8 cellular contexts compared by ENCODE assay signal in genomic region chr10:62095341-62096071, GRCh38.
DNase-seq lines count a peak whose midpoint lies in the region; ATAC-seq and TF ChIP-seq lines count a peak whose summit lies in the region.

No MANE protein-coding gene starts in this region.

- H3K9me2 ChIP-seq in GM23248 (ENCODE audit: insufficient read depth): no peaks in the 10 kb centered on the region

- peaks cover 88% of the 10 kb centered on the region for H3F3A ChIP-seq in GM23248 (ENCODE audit: insufficient read depth)

- H3K79me2 ChIP-seq in GM23248 (ENCODE audit: insufficient read depth): peaks cover 33% of the 10 kb centered on the region

- TF ChIP-seq CTCF in gastroesophageal sphincter (IDR thresholded peaks at IDR 0.05): no peak

- no peak for TF ChIP-seq POLR2A in gastroesophageal sphincter (IDR thresholded peaks at IDR 0.05)

- H3K4me3 ChIP-seq in GM23248 (peak overlapping the region; percentile 30), gastroesophageal sphincter (no peak overlapping the region), H7 (ENCODE audit: insufficient read depth, low read depth, low read length) (no peak overlapping the region)
- H3K4me3 ChIP-seq in effector memory CD4-positive, alpha-beta T cell (ENCODE audit: insufficient read depth, low read depth, low read length, poor library complexity, severe bottlenecking): no peak overlapping the region
- no peak overlapping the region for H3K4me3 ChIP-seq in CD8-positive, alpha-beta memory T cell (ENCODE audit: low read length)

- peak overlapping the region; percentile 70 for H3K9ac ChIP-seq in GM23248

- H3K27me3 Mint-ChIP-seq in CD8-positive, alpha-beta memory T cell: no peaks in the 10 kb centered on the region

- H3K36me3 Mint-ChIP-seq in CD8-positive, alpha-beta memory T cell: peaks cover 6 to 58% (median 31%) of the 10 kb centered on the region in 3 donors

- H3K9me3 Mint-ChIP-seq in CD8-positive, alpha-beta memory T cell: no peaks in the 10 kb centered on the region

- peak overlapping the region in 2 of 8 donors; percentile 7 to 65 for H3K27ac Mint-ChIP-seq in CD8-positive, alpha-beta memory T cell

- H3K9me3 ChIP-seq in GM23248 (ENCODE audit: low read depth) (no peaks in the 10 kb centered on the region), gastroesophageal sphincter (no peaks in the 10 kb centered on the region)
- no peaks in the 10 kb centered on the region for H3K9me3 ChIP-seq in effector memory CD4-positive, alpha-beta T cell (ENCODE audit: control insufficient read depth, low read length)
- no peaks in the 10 kb centered on the region for H3K9me3 ChIP-seq in CD8-positive, alpha-beta memory T cell (ENCODE audit: low read length)

- H3K4me2 ChIP-seq in GM23248 (ENCODE audit: unreplicated experiment): peak overlapping the region; percentile 73

- 0 out of 2 replicates have a peak overlapping the region, but pooled peaks have one; percentile 4 for H2AFZ ChIP-seq in GM23248

- in situ Hi-C loops in GM23248 (cut with MboI): no loop called here

- CTCF ChIA-PET in CD8-positive, alpha-beta memory T cell (lab: Charles Lee): no interaction called here

- TF ChIP-seq EP300 in gastroesophageal sphincter (IDR thresholded peaks at IDR 0.05): no peak

- POLR2A ChIA-PET in CD8-positive, alpha-beta memory T cell (lab: Charles Lee): no interaction called here

- H3K27me3 ChIP-seq in GM23248 (replicated peaks; ENCODE audit: insufficient read depth) (no peaks in the 10 kb centered on the region), gastroesophageal sphincter (no peaks in the 10 kb centered on the region), H7 (ENCODE audit: control insufficient read depth, insufficient read depth, low read length) (no peaks in the 10 kb centered on the region)
- H3K27me3 ChIP-seq in effector memory CD4-positive, alpha-beta T cell (replicated peaks; ENCODE audit: control insufficient read depth, insufficient read depth, low read length, poor library complexity, severe bottlenecking): no peaks in the 10 kb centered on the region
- H3K27me3 ChIP-seq in CD8-positive, alpha-beta memory T cell (ENCODE audit: insufficient read depth, low read length, poor library complexity, severe bottlenecking): no peaks in the 10 kb centered on the region

- peaks cover 2 to 21% (median 7%) of the 10 kb centered on the region in 3 donors for H3K4me1 Mint-ChIP-seq in CD8-positive, alpha-beta memory T cell

- DNase-seq in GM23248: peak; percentile 75
- peak; percentile 33 for DNase-seq in SW480 (ENCODE audit: low spot score)
- peak; percentile 46 for DNase-seq in retina
- DNase-seq in effector memory CD4-positive, alpha-beta T cell: no peak
- no peak for DNase-seq in CD8-positive, alpha-beta memory T cell
- no peak for DNase-seq in H7
- no peak for DNase-seq in NCI-H187 treated with DMSO at 0.1 percent for 48 hours (lab: John Stamatoyannopoulos, UW)

- H3K4me1 ChIP-seq in GM23248 (ENCODE audit: insufficient read depth): peaks cover 48% of the 10 kb centered on the region
- H3K4me1 ChIP-seq in gastroesophageal sphincter: peaks cover 0 to 39% (median 25%) of the 10 kb centered on the region in 3 donors
- no peaks in the 10 kb centered on the region for H3K4me1 ChIP-seq in effector memory CD4-positive, alpha-beta T cell (ENCODE audit: control insufficient read depth, insufficient read depth, low read length, poor library complexity, severe bottlenecking)
- no peaks in the 10 kb centered on the region for H3K4me1 ChIP-seq in CD8-positive, alpha-beta memory T cell (ENCODE audit: insufficient read depth, low read length)

- H4K20me1 ChIP-seq in GM23248 (ENCODE audit: insufficient read depth): no peaks in the 10 kb centered on the region

- H3K36me3 ChIP-seq in GM23248 (ENCODE audit: low read depth) (peaks cover 44% of the 10 kb centered on the region), gastroesophageal sphincter (peaks cover 0 to 28% of the 10 kb centered on the region in 2 donors), H7 (replicated peaks; ENCODE audit: control insufficient read depth, insufficient read depth, low read length) (no peaks in the 10 kb centered on the region)
- peaks cover 39% of the 10 kb centered on the region for H3K36me3 ChIP-seq in effector memory CD4-positive, alpha-beta T cell (ENCODE audit: control insufficient read depth, insufficient read depth, low read length)
- peaks cover 16% of the 10 kb centered on the region for H3K36me3 ChIP-seq in CD8-positive, alpha-beta memory T cell (ENCODE audit: insufficient read depth, low read length)

- no peak overlapping the region for H3K4me3 Mint-ChIP-seq in CD8-positive, alpha-beta memory T cell

- peak; percentile 36 for ATAC-seq in gastroesophageal sphincter

- peak overlapping the region; percentile 92 for H3K27ac ChIP-seq in GM23248
- H3K27ac ChIP-seq in gastroesophageal sphincter: peak overlapping the region in 3 of 4 donors; percentile 54 to 67 (median 60)
- H3K27ac ChIP-seq in effector memory CD4-positive, alpha-beta T cell (ENCODE audit: insufficient read depth, low read length, poor library complexity, severe bottlenecking): no peak overlapping the region
- H3K27ac ChIP-seq in CD8-positive, alpha-beta memory T cell (ENCODE audit: low read depth, low read length): no peak overlapping the region

- WGBS in GM23248 (ENCODE audit: low coverage in 1 of 2, low lambda C conversion rate in 2 of 2, missing lambda C conversion rate in 2 of 2), 2 experiments: 10% methylated on average over 9 to 10 of the region's 10 CpGs
- WGBS in gastroesophageal sphincter (ENCODE audit: low coverage in 1 of 2), 2 donors: 34 to 35% methylated on average over 10 of the region's 10 CpGs

Comparison
In these comparisons a context has a peak if more than half of its experiments do, and no peak if none do; other contexts are left out.
1. DNase-seq: peak in GM23248 (single experiment), SW480 (single experiment) and retina (single experiment); none in effector memory CD4-positive, alpha-beta T cell (0 of 3), CD8-positive, alpha-beta memory T cell (0 of 5), H7 (single experiment) and NCI-H187 treated with DMSO at 0.1 percent for 48 hours (single experiment).
2. H3K27ac ChIP-seq: peak in GM23248 (single experiment) and gastroesophageal sphincter (3 of 4); none in effector memory CD4-positive, alpha-beta T cell (single experiment) and CD8-positive, alpha-beta memory T cell (single experiment).